ENCODE assay signal across 33 cellular contexts in the genomic region with DNA sequence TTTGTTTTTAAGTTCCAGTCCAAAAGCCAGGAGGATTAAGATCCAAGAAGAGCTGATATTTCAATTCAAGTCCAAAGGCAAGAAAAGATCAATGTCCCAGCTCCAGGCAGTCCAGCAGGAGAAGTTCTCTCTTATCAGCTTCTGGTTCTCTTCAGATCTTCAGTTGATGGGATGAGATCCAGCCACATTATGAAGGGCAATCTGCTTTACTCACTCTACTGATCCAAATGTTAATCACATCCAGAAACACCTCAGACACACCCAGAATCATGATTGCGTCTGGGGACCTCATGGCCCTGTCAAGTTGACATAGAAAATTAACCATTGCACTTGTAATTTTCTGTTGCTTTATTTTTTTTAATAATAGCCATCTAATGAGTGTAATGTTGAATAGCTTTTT.
"Had no signal": no experiment of that assay in that cellular context is flagged by ENCODE, and none has a peak within 500 bp of the region (broad histone marks: within the 10 kb centered on the region; RNA-seq: fewer than 3 reads in every experiment).

No MANE protein-coding gene starts in this region.

- H3K9me3 ChIP-seq: MG63 had no signal

- H3K4me2 ChIP-seq: KMS-11 had no signal

- H3K9ac ChIP-seq: KMS-11 had no signal

- H3K36me3 ChIP-seq: MG63 had no signal

- H3K4me3 ChIP-seq: MG63 had no signal

- H3K27ac ChIP-seq: KMS-11 had no signal

- DNase-seq: Karpas-422, Kasumi-1, MG63, MM.1S, MV-4-11, NCI-H1048, NCI-H1092, NCI-H1092 treated with DMSO at 0.1 percent for 48 hours, NCI-H1105, NCI-H1105 treated with DMSO at 0.1 percent for 48 hours, NCI-H1417 treated with DMSO at 0.1 percent for 48 hours, NCI-H1436, NCI-H1436 treated with DMSO at 0.1 percent for 48 hours, NCI-H146, NCI-H1694, NCI-H1694 treated with DMSO at 0.1 percent for 48 hours, NCI-H187, NCI-H187 treated with DMSO at 0.1 percent for 48 hours, NCI-H1930, NCI-H2029, NCI-H2029 treated with DMSO at 0.1 percent for 48 hours, NCI-H2081, NCI-H2081 treated with DMSO at 0.1 percent for 48 hours, NCI-H2107, NCI-H2171, NCI-H2171 treated with DMSO at 0.1 percent for 48 hours, NCI-H2227 treated with DMSO at 0.1 percent for 48 hours, NCI-H226, NCI-H345, NCI-H446, NCI-H446 treated with DMSO at 0.1 percent for 48 hours, NCI-H510A had no signal
